In the genomic region with DNA sequence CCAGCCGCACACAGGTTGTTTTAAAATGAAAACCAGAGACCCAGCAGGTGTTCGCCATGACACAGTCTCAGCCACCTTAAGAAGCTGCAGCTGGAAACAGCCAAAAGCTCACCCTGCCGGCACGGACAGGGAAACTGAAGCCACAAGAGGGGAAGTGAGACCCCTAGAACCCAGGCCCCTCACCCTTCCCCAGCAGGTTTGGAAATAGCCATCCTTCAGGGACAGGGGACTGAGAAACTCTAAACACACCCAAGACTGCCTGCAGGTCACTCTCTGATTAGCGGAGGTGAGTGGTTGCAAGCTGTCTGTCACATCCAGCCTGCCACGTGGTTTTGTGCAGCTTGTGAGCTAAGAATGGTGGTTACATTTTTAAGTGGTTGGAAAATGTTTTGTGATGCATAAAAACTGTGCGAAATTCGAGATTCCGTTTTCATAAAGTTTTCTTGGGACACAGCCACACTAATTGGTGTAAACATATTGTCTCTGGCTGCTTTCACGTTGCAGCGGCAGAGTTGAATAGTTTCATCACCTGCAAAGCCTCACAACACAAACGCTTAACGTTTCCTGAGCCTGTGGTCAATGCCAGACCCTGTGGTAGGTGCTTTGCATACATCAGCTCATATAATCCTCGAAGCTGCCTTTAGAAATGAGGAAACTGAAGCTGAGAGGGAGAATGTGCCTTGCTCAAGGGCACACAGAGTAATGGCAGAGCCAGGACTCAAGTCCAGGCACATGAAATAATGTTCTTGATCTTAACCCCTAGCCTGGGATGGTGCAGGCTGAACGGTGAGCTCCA, we compare ENCODE assay signal across 9 cellular contexts. TPM values are rescaled to one million over a fixed set of nuclear protein-coding genes. Genes with fewer than 3 reads are reported as not detected.
DNase-seq lines count a peak whose midpoint lies in the region; ATAC-seq, FAIRE-seq and TF ChIP-seq lines count a peak whose summit lies in the region.
"Had no signal": no experiment of that assay in that cellular context is flagged by ENCODE, and none has a peak within 500 bp of the region (broad histone marks: within the 10 kb centered on the region; RNA-seq: fewer than 3 reads in every experiment).

No MANE protein-coding gene starts in this region.

- TF ChIP-seq CTCF in GM10266 (IDR thresholded peaks at IDR 0.05; ENCODE audit: control insufficient read depth, insufficient read depth, low read depth, missing control alignments) (no peak), kidney (IDR thresholded peaks at IDR 0.05; ENCODE audit: borderline replicate concordance, extremely low read depth, insufficient read depth) (no peak)

- DNase-seq in GM10266 (ENCODE audit: extremely low spot score) (peak; percentile 62), SKM-1 (lab: John Stamatoyannopoulos, UW; ENCODE audit: unreplicated experiment) (peak; percentile 65), fibroblast of peridontal ligament (ENCODE audit: extremely low read depth) (peak; percentile 61), kidney glomerular epithelial cell (lab: John Stamatoyannopoulos, UW) (no peak), kidney (no peak), ACHN (no peak)

- ATAC-seq in GM19395 (IDR thresholded peaks at IDR 0.05; ENCODE audit: unreplicated experiment): peak; percentile 61
- ATAC-seq in HG03159 (IDR thresholded peaks at IDR 0.05; ENCODE audit: unreplicated experiment): peak; percentile 50

- in situ Hi-C loops in ACHN (cut with HindIII; ENCODE audit: low pct_ligation_motif_present, low pct_unique_long_range_greater_than_20kb, low sequenced_read_pairs): no loop called here

- H3K27ac ChIP-seq in kidney (ENCODE audit: low read depth in 2 of 2, low read length in 2 of 2): no peak overlapping the region

- H3K9ac ChIP-seq in kidney (ENCODE audit: low read length in 2 of 2): no peak overlapping the region

- H3K4me3 ChIP-seq in kidney (ENCODE audit: low read length in 2 of 2): no peak overlapping the region

- intact Hi-C loops in kidney (cut with DNase I): no loop called here

- no peak for FAIRE-seq in kidney (lab: Jason Lieb, UNC)

- H3K36me3 ChIP-seq in kidney (ENCODE audit: control insufficient read depth in 1 of 2, insufficient read depth in 2 of 2, low read length in 2 of 2): no peaks in the 10 kb centered on the region

- H3K9me3 ChIP-seq in kidney (ENCODE audit: control insufficient read depth in 1 of 2, low read length in 2 of 2): no peaks in the 10 kb centered on the region

- H3K4me1 ChIP-seq in kidney (ENCODE audit: control insufficient read depth in 1 of 2, insufficient read depth in 1 of 2, low read depth in 1 of 2, low read length in 2 of 2): no peaks in the 10 kb centered on the region

RNA-seq across cellular contexts. Expression of gene SELPLG, which starts 1.7 kb away (rescaled TPM):
- total RNA-seq in kidney: 14.3 TPM
- 3.7 TPM for polyA plus RNA-seq in kidney (ENCODE audit: insufficient read depth, low read depth, low replicate concordance)
- total RNA-seq: NCI-H460 had no signal

RNA-seq across cellular contexts. Expression of gene TMEM119, which starts 37.5 kb away (rescaled TPM):
- 15.8 TPM for total RNA-seq in kidney
- 4.1 TPM for polyA plus RNA-seq in kidney (ENCODE audit: insufficient read depth, low read depth, low replicate concordance)
- total RNA-seq: NCI-H460 had no signal

Comparison
In these comparisons a context has a peak if more than half of its experiments do, and no peak if none do; other contexts are left out.
1. DNase-seq: peak in GM10266 (single experiment), SKM-1 (single experiment) and fibroblast of peridontal ligament (single experiment); none in kidney glomerular epithelial cell (single experiment), kidney (single experiment) and ACHN (single experiment).